Comparison of ENCODE assay signal across 2 cellular contexts in the genomic region with DNA sequence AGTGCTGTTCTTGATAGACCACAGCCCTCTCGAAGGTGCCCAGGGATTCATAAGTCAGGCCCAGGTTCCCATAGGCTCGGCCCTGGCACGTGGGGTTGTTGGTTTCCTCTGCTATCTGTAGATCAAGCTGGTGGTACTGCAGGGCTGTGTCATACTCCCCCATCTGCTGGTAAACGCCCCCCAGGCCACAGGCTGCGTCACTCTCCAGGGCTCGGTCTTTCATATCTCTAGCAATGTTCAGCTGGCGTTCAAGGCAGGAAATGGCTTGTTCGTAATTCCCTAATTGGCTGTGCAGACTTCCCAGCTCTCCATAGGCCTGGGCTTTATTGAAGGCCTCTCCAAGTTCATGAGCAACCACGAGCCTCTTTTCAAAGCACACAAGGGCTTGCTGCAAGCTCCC.
TF ChIP-seq lines count a peak whose summit lies in the region.

No MANE protein-coding gene starts in this region.

TF ChIP-seq in SK-N-SH, 30 proteins besides CTCF, POLR2A, EP300 and RAD21 (continued from another document):
- no peak for TF ChIP-seq NRF1 (IDR thresholded peaks at IDR 0.05; ENCODE audit: low read depth, low read length)
- no peak for TF ChIP-seq CHD2 (IDR thresholded peaks at IDR 0.05; ENCODE audit: low read length, partially characterized antibody)
- TF ChIP-seq EZH2phosphoT487 (IDR thresholded peaks at IDR 0.05; ENCODE audit: borderline replicate concordance, low read depth) = no peak
- TF ChIP-seq SIN3A (IDR thresholded peaks at IDR 0.05; ENCODE audit: borderline replicate concordance, low read depth, low read length) = no peak
- no peak for TF ChIP-seq TCF12 (IDR thresholded peaks at IDR 0.05)
- no peak for TF ChIP-seq SMC3 (IDR thresholded peaks at IDR 0.05; ENCODE audit: low read depth, low read length)
TF ChIP-seq in SK-N-SH: peak in this region for 0.

TF ChIP-seq in SK-N-SH treated with all-trans-retinoic acid at 6 μM for 48 hours, 23 proteins besides CTCF, POLR2A, EP300 and RAD21 (continued from another document):
- TF ChIP-seq, protein P1, sequence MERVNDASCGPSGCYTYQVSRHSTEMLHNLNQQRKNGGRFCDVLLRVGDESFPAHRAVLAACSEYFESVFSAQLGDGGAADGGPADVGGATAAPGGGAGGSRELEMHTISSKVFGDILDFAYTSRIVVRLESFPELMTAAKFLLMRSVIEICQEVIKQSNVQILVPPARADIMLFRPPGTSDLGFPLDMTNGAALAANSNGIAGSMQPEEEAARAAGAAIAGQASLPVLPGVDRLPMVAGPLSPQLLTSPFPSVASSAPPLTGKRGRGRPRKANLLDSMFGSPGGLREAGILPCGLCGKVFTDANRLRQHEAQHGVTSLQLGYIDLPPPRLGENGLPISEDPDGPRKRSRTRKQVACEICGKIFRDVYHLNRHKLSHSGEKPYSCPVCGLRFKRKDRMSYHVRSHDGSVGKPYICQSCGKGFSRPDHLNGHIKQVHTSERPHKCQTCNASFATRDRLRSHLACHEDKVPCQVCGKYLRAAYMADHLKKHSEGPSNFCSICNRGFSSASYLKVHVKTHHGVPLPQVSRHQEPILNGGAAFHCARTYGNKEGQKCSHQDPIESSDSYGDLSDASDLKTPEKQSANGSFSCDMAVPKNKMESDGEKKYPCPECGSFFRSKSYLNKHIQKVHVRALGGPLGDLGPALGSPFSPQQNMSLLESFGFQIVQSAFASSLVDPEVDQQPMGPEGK (CRISPR knock-in tag; IDR thresholded peaks at IDR 0.05; ENCODE audit: borderline replicate concordance) = no peak
- TF ChIP-seq, protein P2, sequence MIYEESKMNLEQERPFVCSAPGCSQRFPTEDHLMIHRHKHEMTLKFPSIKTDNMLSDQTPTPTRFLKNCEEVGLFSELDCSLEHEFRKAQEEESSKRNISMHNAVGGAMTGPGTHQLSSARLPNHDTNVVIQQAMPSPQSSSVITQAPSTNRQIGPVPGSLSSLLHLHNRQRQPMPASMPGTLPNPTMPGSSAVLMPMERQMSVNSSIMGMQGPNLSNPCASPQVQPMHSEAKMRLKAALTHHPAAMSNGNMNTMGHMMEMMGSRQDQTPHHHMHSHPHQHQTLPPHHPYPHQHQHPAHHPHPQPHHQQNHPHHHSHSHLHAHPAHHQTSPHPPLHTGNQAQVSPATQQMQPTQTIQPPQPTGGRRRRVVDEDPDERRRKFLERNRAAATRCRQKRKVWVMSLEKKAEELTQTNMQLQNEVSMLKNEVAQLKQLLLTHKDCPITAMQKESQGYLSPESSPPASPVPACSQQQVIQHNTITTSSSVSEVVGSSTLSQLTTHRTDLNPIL (CRISPR knock-in tag; IDR thresholded peaks at IDR 0.05; ENCODE audit: low read depth) = no peak
- TF ChIP-seq, protein P3, sequence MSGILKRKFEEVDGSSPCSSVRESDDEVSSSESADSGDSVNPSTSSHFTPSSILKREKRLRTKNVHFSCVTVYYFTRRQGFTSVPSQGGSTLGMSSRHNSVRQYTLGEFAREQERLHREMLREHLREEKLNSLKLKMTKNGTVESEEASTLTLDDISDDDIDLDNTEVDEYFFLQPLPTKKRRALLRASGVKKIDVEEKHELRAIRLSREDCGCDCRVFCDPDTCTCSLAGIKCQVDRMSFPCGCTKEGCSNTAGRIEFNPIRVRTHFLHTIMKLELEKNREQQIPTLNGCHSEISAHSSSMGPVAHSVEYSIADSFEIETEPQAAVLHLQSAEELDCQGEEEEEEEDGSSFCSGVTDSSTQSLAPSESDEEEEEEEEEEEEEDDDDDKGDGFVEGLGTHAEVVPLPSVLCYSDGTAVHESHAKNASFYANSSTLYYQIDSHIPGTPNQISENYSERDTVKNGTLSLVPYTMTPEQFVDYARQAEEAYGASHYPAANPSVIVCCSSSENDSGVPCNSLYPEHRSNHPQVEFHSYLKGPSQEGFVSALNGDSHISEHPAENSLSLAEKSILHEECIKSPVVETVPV (CRISPR knock-in tag; IDR thresholded peaks at IDR 0.05) = no peak
- TF ChIP-seq, protein P4, sequence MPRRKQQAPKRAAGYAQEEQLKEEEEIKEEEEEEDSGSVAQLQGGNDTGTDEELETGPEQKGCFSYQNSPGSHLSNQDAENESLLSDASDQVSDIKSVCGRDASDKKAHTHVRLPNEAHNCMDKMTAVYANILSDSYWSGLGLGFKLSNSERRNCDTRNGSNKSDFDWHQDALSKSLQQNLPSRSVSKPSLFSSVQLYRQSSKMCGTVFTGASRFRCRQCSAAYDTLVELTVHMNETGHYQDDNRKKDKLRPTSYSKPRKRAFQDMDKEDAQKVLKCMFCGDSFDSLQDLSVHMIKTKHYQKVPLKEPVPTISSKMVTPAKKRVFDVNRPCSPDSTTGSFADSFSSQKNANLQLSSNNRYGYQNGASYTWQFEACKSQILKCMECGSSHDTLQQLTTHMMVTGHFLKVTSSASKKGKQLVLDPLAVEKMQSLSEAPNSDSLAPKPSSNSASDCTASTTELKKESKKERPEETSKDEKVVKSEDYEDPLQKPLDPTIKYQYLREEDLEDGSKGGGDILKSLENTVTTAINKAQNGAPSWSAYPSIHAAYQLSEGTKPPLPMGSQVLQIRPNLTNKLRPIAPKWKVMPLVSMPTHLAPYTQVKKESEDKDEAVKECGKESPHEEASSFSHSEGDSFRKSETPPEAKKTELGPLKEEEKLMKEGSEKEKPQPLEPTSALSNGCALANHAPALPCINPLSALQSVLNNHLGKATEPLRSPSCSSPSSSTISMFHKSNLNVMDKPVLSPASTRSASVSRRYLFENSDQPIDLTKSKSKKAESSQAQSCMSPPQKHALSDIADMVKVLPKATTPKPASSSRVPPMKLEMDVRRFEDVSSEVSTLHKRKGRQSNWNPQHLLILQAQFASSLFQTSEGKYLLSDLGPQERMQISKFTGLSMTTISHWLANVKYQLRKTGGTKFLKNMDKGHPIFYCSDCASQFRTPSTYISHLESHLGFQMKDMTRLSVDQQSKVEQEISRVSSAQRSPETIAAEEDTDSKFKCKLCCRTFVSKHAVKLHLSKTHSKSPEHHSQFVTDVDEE (CRISPR knock-in tag; IDR thresholded peaks at IDR 0.05) = no peak
- no peak for TF ChIP-seq RARB (CRISPR knock-in tag; IDR thresholded peaks at IDR 0.05)
- no peak for TF ChIP-seq ZNF565 (CRISPR knock-in tag; conservative IDR thresholded peaks at IDR 0.05; ENCODE audit: low read depth)
- TF ChIP-seq TOX (CRISPR knock-in tag; IDR thresholded peaks at IDR 0.05; ENCODE audit: borderline replicate concordance) = no peak
- TF ChIP-seq ZC3H10 (CRISPR knock-in tag; IDR thresholded peaks at IDR 0.05) = no peak
